Comparison of ENCODE assay signal across 8 cellular contexts in the genomic region with DNA sequence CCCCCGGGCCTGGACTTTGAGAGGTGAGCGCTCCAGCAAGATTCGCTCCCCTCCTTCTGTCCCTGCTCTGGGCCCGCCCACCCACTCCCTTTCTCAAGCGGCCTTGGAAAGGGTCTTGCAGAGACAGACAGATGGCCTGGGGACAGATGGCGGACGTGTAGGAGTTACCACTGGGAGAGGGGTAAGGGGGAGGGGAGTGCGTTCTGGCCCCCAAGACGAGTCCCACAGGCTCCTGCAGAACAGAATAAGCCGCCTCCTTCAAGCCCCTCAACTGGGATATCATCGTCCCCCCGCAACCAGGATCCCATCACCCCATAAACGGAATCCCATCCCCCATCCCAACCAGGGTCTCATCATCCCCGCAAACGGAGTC. TPM values are rescaled to one million over a fixed set of nuclear protein-coding genes. Genes with fewer than 3 reads are reported as not detected.
A peak's percentile ranks its signal among the peaks of the same experiment; 100 is the strongest.
DNase-seq lines count a peak whose midpoint lies in the region; ATAC-seq and TF ChIP-seq lines count a peak whose summit lies in the region.

No MANE protein-coding gene starts in this region.

- H3K9me3 ChIP-seq in right atrium auricular region (no peaks in the 10 kb centered on the region), body of pancreas (no peaks in the 10 kb centered on the region), mesodermal cell (ENCODE audit: control insufficient read depth, low read length) (no peaks in the 10 kb centered on the region)

- TF ChIP-seq CTCF in right atrium auricular region (IDR thresholded peaks at IDR 0.05) (no peak), body of pancreas (IDR thresholded peaks at IDR 0.05) (no peak)

- WGBS in body of pancreas, 2 donors = 18 to 23% methylated on average over 14 of the region's 15 CpGs
- WGBS in mesodermal cell (ENCODE audit: insufficient coverage in 2 of 2), 2 experiments = 34 to 49% methylated on average over 7 of the region's 15 CpGs

- H3K27me3 ChIP-seq in right atrium auricular region (no peaks in the 10 kb centered on the region), body of pancreas (no peaks in the 10 kb centered on the region)

- in situ Hi-C loops in ACHN (cut with HindIII; ENCODE audit: low pct_ligation_motif_present, low pct_unique_long_range_greater_than_20kb, low sequenced_read_pairs) = no loop called here

- ATAC-seq in left ventricle myocardium superior (no peak), body of pancreas (no peak), GM21529 (IDR thresholded peaks at IDR 0.05; ENCODE audit: unreplicated experiment) (no peak)

- H3K36me3 ChIP-seq in right atrium auricular region (no peaks in the 10 kb centered on the region), body of pancreas (replicated peaks in 1 of 2; ENCODE audit: insufficient read depth in 1 of 2, low read depth in 2 of 2) (no peaks in the 10 kb centered on the region), mesodermal cell (ENCODE audit: control insufficient read depth, insufficient read depth, low read length) (no peaks in the 10 kb centered on the region)

- H3K4me1 ChIP-seq in right atrium auricular region (peaks cover 0 to 47% of the 10 kb centered on the region in 2 donors), body of pancreas (peaks cover 41% of the 10 kb centered on the region), mesodermal cell (ENCODE audit: control insufficient read depth, insufficient read depth, low read length, poor library complexity, severe bottlenecking) (peaks cover 31% of the 10 kb centered on the region)

- no peak for TF ChIP-seq POLR2A in body of pancreas (IDR thresholded peaks at IDR 0.05)

- DNase-seq in right atrium auricular region (ENCODE audit: low spot score) = no peak
- DNase-seq in left ventricle myocardium superior = no peak
- no peak for DNase-seq in body of pancreas
- DNase-seq in ACHN = no peak
- no peak for DNase-seq in stimulated activated CD4-positive, alpha-beta T cell treated with anti-CD3 and anti-CD28 coated beads, Interleukin-12 subunit alpha, Interleukin-12 subunit beta, amount 100 ng/mL, for 4 hours
- DNase-seq in activated CD8-positive, alpha-beta memory T cell treated with anti-CD3 and anti-CD28 coated beads, Interleukin-2, amount 50 U/mL, for 48 hours = no peak

- intact Hi-C loops in left ventricle myocardium superior (cut with micrococcal nuclease) (loop anchor here (5.0 kb wide), 1 partner anchor 78 kb away; the partner anchor contains the start of gene SEMA6B), body of pancreas (cut with DNase I) (loop anchor here (10.0 kb wide), 1 partner anchor 61 kb away; no protein-coding TSS in a partner anchor)

- H3K27ac ChIP-seq in right atrium auricular region (peak overlapping the region in 1 of 2 donors; percentile 44), body of pancreas (no peak overlapping the region), mesodermal cell (ENCODE audit: low read depth, low read length, severe bottlenecking) (no peak overlapping the region)

- peak overlapping the region; percentile 46 to 55 for H3K4me3 ChIP-seq in right atrium auricular region
- peak overlapping the region; percentile 23 for H3K4me3 ChIP-seq in body of pancreas
- peak overlapping the region; percentile 21 for H3K4me3 ChIP-seq in mesodermal cell (ENCODE audit: extremely low read depth, insufficient read depth, low read length, poor library complexity, severe bottlenecking)

RNA-seq across cellular contexts. Expression of gene TNFAIP8L1, which starts 3.6 kb away (rescaled TPM):
- 1 to 10 TPM; 2.6 to 4.2 TPM for total RNA-seq in right atrium auricular region
- 4.8 TPM for total RNA-seq in left ventricle myocardium superior
- 1 to 10 TPM; 3.4 to 5.3 TPM for total RNA-seq in body of pancreas
- 18.1 TPM for polyA plus RNA-seq in mesodermal cell (2013, experiment 1 of 2)
- 14.3 TPM for polyA plus RNA-seq in mesodermal cell (2013, experiment 2 of 2)

RNA-seq across cellular contexts. Expression of gene MYDGF, which starts 34.4 kb away (rescaled TPM):
- total RNA-seq in right atrium auricular region (10 to 100 TPM; 26.3 to 36.6 TPM), left ventricle myocardium superior (27.0 TPM), body of pancreas (10 to 100 TPM; 42.5 to 50.1 TPM)
- 255 TPM for polyA plus RNA-seq in mesodermal cell (2013, experiment 1 of 2)
- polyA plus RNA-seq in mesodermal cell (2013, experiment 2 of 2) = 206 TPM
